8 cellular contexts compared by ENCODE assay signal in genomic region chrX:68498044-68498507, GRCh38. TPM values are rescaled to one million over a fixed set of nuclear protein-coding genes. Genes with fewer than 3 reads are reported as not detected.
DNase-seq lines count a peak whose midpoint lies in the region; ATAC-seq and TF ChIP-seq lines count a peak whose summit lies in the region.

No MANE protein-coding gene starts in this region.

- TF ChIP-seq CTCF in CD8-positive, alpha-beta T cell (IDR thresholded peaks at IDR 0.05), result no peak
- peak; percentile 8 for TF ChIP-seq CTCF in cardiac fibroblast (IDR thresholded peaks at IDR 0.05; ENCODE audit: low read depth, low read length)

- H3K36me3 ChIP-seq in CD8-positive, alpha-beta T cell (ENCODE audit: insufficient read depth, low read length), result no peaks in the 10 kb centered on the region
- H3K36me3 ChIP-seq in mucosa of rectum (ENCODE audit: control insufficient read depth in 2 of 2, insufficient read depth in 2 of 2, low read length in 2 of 2), result no peaks in the 10 kb centered on the region

- H3K4me1 Mint-ChIP-seq in CD8-positive, alpha-beta T cell (ENCODE audit: low read depth), result peaks cover 32% of the 10 kb centered on the region

- peak overlapping the region; percentile 88 for H3K4me3 ChIP-seq in CD8-positive, alpha-beta T cell (ENCODE audit: low read depth, low read length)
- H3K4me3 ChIP-seq in cardiac fibroblast (replicated peaks in 1 of 2; ENCODE audit: low read depth in 2 of 2, low read length in 2 of 2) (peak overlapping the region; percentile 70 to 75), mucosa of rectum (ENCODE audit: low read length in 2 of 2) (peak overlapping the region; percentile 71 to 73)

- peak overlapping the region; percentile 94 to 96 for H3K9ac ChIP-seq in mucosa of rectum (ENCODE audit: low read depth in 1 of 2, low read length in 2 of 2)

- POLR2A ChIA-PET in CD8-positive, alpha-beta T cell (lab: Charles Lee), result no interaction called here

- ATAC-seq in CD8-positive, alpha-beta T cell, result no peak

- no peaks in the 10 kb centered on the region for H3K27me3 ChIP-seq in CD8-positive, alpha-beta T cell (ENCODE audit: insufficient read depth, low read length)
- H3K27me3 ChIP-seq in mucosa of rectum (ENCODE audit: control insufficient read depth in 2 of 2, insufficient read depth in 2 of 2, low read length in 2 of 2), result no peaks in the 10 kb centered on the region

- H3K27ac ChIP-seq in CD8-positive, alpha-beta T cell (ENCODE audit: low read depth, low read length), result peak overlapping the region; percentile 87
- peak overlapping the region; percentile 89 to 92 for H3K27ac ChIP-seq in mucosa of rectum (ENCODE audit: low read depth in 2 of 2, low read length in 2 of 2)

- intact Hi-C loops in CD8-positive, alpha-beta T cell (cut with DNase I, micrococcal nuclease), result loop anchor here in 1 of 2 experiments (2.0 kb wide), 1 partner anchor 667 kb away; the partner anchor contains the start of gene PJA1

- no peaks in the 10 kb centered on the region for H3K9me3 ChIP-seq in CD8-positive, alpha-beta T cell (ENCODE audit: low read length)
- no peaks in the 10 kb centered on the region for H3K9me3 ChIP-seq in mucosa of rectum (ENCODE audit: control insufficient read depth in 2 of 2, low read length in 2 of 2)

- H3K36me3 Mint-ChIP-seq in CD8-positive, alpha-beta T cell, result peaks cover 13% of the 10 kb centered on the region

- CTCF ChIA-PET in CD8-positive, alpha-beta T cell (lab: Charles Lee), result no interaction called here

- H3K4me3 Mint-ChIP-seq in CD8-positive, alpha-beta T cell, result peak overlapping the region; percentile 97

- H3K9me3 Mint-ChIP-seq in CD8-positive, alpha-beta T cell, result no peaks in the 10 kb centered on the region

- peak overlapping the region; percentile 97 for H3K27ac Mint-ChIP-seq in CD8-positive, alpha-beta T cell

- DNase-seq in CD8-positive, alpha-beta T cell, result no peak
- DNase-seq in LHCN-M2 (ENCODE audit: low read depth) (peak; percentile 20), cardiac fibroblast (ENCODE audit: low read depth in 2 of 2) (no peak), foreskin melanocyte (no peak), NCI-H128 (lab: John Stamatoyannopoulos, UW; ENCODE audit: unreplicated experiment) (no peak), kidney tubule cell (ENCODE audit: low spot score) (no peak)
- DNase-seq in stimulated activated CD4-positive, alpha-beta T cell treated with anti-CD3 and anti-CD28 coated beads, Interleukin-1b, Interleukin-23, amount 100 ng/mL, for 48 hours, result no peak

- peaks cover 6% of the 10 kb centered on the region for H3K4me1 ChIP-seq in CD8-positive, alpha-beta T cell (ENCODE audit: insufficient read depth, low read length)
- peaks cover 3 to 5% of the 10 kb centered on the region in 2 donors for H3K4me1 ChIP-seq in mucosa of rectum (ENCODE audit: control insufficient read depth in 2 of 2, insufficient read depth in 2 of 2, low read length in 2 of 2)

- peaks cover 3% of the 10 kb centered on the region for H3K27me3 Mint-ChIP-seq in CD8-positive, alpha-beta T cell (ENCODE audit: low read depth)

RNA-seq across cellular contexts. Expression of gene YIPF6, which starts 0.8 kb away (rescaled TPM):
- 10 to 100 TPM in 1 of 2 experiments, 1 to 10 TPM in 1; 7.8 to 10.4 TPM for total RNA-seq in CD8-positive, alpha-beta T cell
- 19.8 and 24.3 TPM in 2 replicates for total RNA-seq in LHCN-M2 (2014; rRNA removed)
- 9.3 TPM for polyA plus RNA-seq in LHCN-M2 (2012)
